ENCODE assay signal across 8 cellular contexts in the genomic region with DNA sequence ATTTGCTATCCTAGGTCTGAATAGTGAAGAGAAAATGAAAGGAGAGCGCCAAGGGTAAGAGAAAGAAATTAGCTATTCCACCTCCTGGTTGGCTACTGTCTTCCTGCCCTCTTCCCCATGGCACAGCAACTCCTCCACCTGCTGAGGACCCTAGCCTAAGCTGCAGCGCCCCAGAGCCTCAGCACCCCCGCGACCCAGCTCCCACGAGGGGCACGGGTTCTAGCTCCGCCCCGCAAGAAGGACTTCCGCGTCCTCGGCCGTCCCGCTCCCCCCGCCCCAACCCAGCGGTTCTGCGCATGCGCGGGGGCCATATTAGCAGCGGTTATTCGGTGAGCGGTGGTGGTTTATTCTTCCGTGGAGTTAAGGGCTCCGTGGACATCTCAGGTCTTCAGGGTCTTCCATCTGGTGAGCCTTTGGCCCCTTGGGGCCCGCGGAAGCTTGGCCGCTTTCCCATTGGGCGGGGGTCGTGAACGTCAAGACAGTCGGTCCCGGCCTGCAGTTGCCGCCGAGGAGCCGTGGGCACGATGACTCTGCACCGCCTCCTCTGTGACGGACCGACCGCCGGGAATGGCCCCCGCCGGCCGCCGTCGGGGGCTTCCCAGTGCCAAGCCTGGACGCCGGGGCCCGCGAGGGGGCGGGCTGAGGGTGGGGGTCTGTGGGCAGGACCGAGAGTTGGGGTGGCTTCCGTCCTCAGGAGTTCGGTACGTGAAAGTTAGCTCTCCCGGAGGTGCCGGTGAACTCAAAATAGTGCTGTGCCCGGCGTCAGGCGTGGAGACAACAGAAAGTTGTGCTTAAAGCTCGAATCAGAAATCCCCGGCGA. TPM values are rescaled to one million over a fixed set of nuclear protein-coding genes. Genes with fewer than 3 reads are reported as not detected.
DNase-seq lines count a peak whose midpoint lies in the region; ATAC-seq, FAIRE-seq and TF ChIP-seq lines count a peak whose summit lies in the region.

PSMA4 (plus strand) TSS at position 310 of the 820 bp plus-strand sequence. CDS start 1,484 bp downstream, outside the sequence.

- H3K4me1 ChIP-seq in kidney (ENCODE audit: control insufficient read depth in 1 of 2, insufficient read depth in 1 of 2, low read depth in 1 of 2, low read length in 2 of 2), result peaks cover 0 to 2% of the 10 kb centered on the region in 2 donors

- ATAC-seq in GM18909 (IDR thresholded peaks at IDR 0.05; ENCODE audit: poor library complexity, unreplicated experiment) (peak; percentile 77), HG03159 (IDR thresholded peaks at IDR 0.05; ENCODE audit: unreplicated experiment) (peak; percentile 80)
- ATAC-seq in activated CD4-positive, CD25-positive, alpha-beta regulatory T cell treated with anti-CD3 and anti-CD28 coated beads, Interleukin-2, amount 50 U/mL, for 24 hours, result peak; percentile 82 to 85
- ATAC-seq in central memory CD8-positive, alpha-beta T cell (replicated peaks; ENCODE audit: extremely low read depth, poor library complexity, severe bottlenecking), result peak; percentile 85

- H3K27me3 Mint-ChIP-seq in central memory CD8-positive, alpha-beta T cell, result no peaks in the 10 kb centered on the region

- H3K27ac Mint-ChIP-seq in central memory CD8-positive, alpha-beta T cell (ENCODE audit: low read depth), result peak within 1 kb of the TSS; percentile 98

- H3K9ac ChIP-seq in kidney (ENCODE audit: low read length in 2 of 2), result peak within 1 kb of the TSS; percentile 82 to 97

- no peak for TF ChIP-seq CTCF in kidney (IDR thresholded peaks at IDR 0.05; ENCODE audit: borderline replicate concordance, extremely low read depth, insufficient read depth)

- H3K27ac ChIP-seq in kidney (ENCODE audit: low read depth in 2 of 2, low read length in 2 of 2), result peak within 1 kb of the TSS; percentile 86 to 93

- H3K4me1 Mint-ChIP-seq in central memory CD8-positive, alpha-beta T cell, result peaks cover 25% of the 10 kb centered on the region

- intact Hi-C loops in kidney (cut with DNase I), result no loop called here

- FAIRE-seq in kidney (lab: Jason Lieb, UNC), result no peak

- H3K4me3 Mint-ChIP-seq in central memory CD8-positive, alpha-beta T cell, result peak within 1 kb of the TSS; percentile 82

- peak; percentile 97 for DNase-seq in AG08396 (ENCODE audit: low spot score)
- DNase-seq in NCI-H345 treated with DMSO at 0.1 percent for 48 hours (lab: John Stamatoyannopoulos, UW; ENCODE audit: unreplicated experiment), result peak; percentile 53
- peak; percentile 89 to 91 for DNase-seq in central memory CD8-positive, alpha-beta T cell (ENCODE audit: low spot score in 2 of 2)
- DNase-seq in kidney, result peak; percentile 97
- peak; percentile 96 for DNase-seq in stimulated activated CD4-positive, alpha-beta T cell treated with anti-CD3 and anti-CD28 coated beads, Interleukin-15, amount 100 ng/mL, for 24 hours

- no peaks in the 10 kb centered on the region for H3K9me3 Mint-ChIP-seq in central memory CD8-positive, alpha-beta T cell

- H3K36me3 Mint-ChIP-seq in central memory CD8-positive, alpha-beta T cell (ENCODE audit: insufficient read depth), result peaks cover 44% of the 10 kb centered on the region

- H3K9me3 ChIP-seq in kidney (ENCODE audit: control insufficient read depth in 1 of 2, low read length in 2 of 2), result no peaks in the 10 kb centered on the region

- H3K36me3 ChIP-seq in kidney (ENCODE audit: control insufficient read depth in 1 of 2, insufficient read depth in 2 of 2, low read length in 2 of 2), result peaks cover 5 to 20% of the 10 kb centered on the region in 2 donors

- peak within 1 kb of the TSS; percentile 95 to 98 for H3K4me3 ChIP-seq in kidney (ENCODE audit: low read length in 2 of 2)

RNA-seq across cellular contexts. Expression of gene PSMA4, which starts in this region (rescaled TPM):
- 118 TPM for total RNA-seq in kidney
- 200 TPM for polyA plus RNA-seq in kidney (ENCODE audit: insufficient read depth, low read depth, low replicate concordance)

Comparison
In these comparisons a context has a peak if more than half of its experiments do, and no peak if none do; other contexts are left out.
1. Peak in every context shown above with its lines: DNase-seq, ATAC-seq, H3K4me3 ChIP-seq and H3K27ac ChIP-seq.